Comparison of ENCODE assay signal across 21 cellular contexts in genomic region chr1:47834326-47834725, GRCh38.
A peak's percentile ranks its signal among the peaks of the same experiment; 100 is the strongest.
DNase-seq lines count a peak whose midpoint lies in the region; ATAC-seq, FAIRE-seq and TF ChIP-seq lines count a peak whose summit lies in the region.
"Had no signal": no experiment of that assay in that cellular context is flagged by ENCODE, and none has a peak within 500 bp of the region (broad histone marks: within the 10 kb centered on the region; RNA-seq: fewer than 3 reads in every experiment).

No MANE protein-coding gene starts in this region.

- H3K9me3 ChIP-seq in WERI-Rb-1 (ENCODE audit: severe bottlenecking), result peaks cover 3% of the 10 kb centered on the region
- H3K9me3 ChIP-seq in mucosa of descending colon, result peaks cover 4% of the 10 kb centered on the region
- no peaks in the 10 kb centered on the region for H3K9me3 ChIP-seq in small intestine (ENCODE audit: control insufficient read depth, low read depth)

- peak; percentile 25 for ATAC-seq in mucosa of descending colon
- no peak for ATAC-seq in GM21723 (IDR thresholded peaks at IDR 0.05; ENCODE audit: unreplicated experiment)
- ATAC-seq: CD8-positive, alpha-beta T cell had no signal

- peaks cover 38% of the 10 kb centered on the region for H3K4me1 ChIP-seq in mucosa of descending colon (ENCODE audit: low read depth)
- peaks cover 2 to 8% of the 10 kb centered on the region in 2 donors for H3K4me1 ChIP-seq in small intestine (ENCODE audit: control insufficient read depth in 2 of 2, insufficient read depth in 1 of 2, low read depth in 1 of 2, low read length in 1 of 2)
- H3K4me1 ChIP-seq: Caco-2 had no signal

- no peak overlapping the region for H3K4me3 ChIP-seq in WERI-Rb-1 (ENCODE audit: low read depth, low read length)
- H3K4me3 ChIP-seq in mucosa of descending colon, result no peak overlapping the region
- H3K4me3 ChIP-seq in small intestine (ENCODE audit: low read depth in 1 of 2, low read length in 2 of 2), result no peak overlapping the region
- no peak overlapping the region for H3K4me3 ChIP-seq in foreskin fibroblast (ENCODE audit: low read depth in 1 of 2, low read length in 2 of 2)
- H3K4me3 ChIP-seq: GM23248 had no signal

- WGBS in small intestine, 3 donors, result 43 to 49% (median 48%) methylated on average over 3 of the region's 3 CpGs

- H3K27me3 ChIP-seq in WERI-Rb-1 (ENCODE audit: insufficient read depth, low read depth, severe bottlenecking) (no peaks in the 10 kb centered on the region), small intestine (ENCODE audit: control insufficient read depth in 2 of 2, insufficient read depth in 2 of 2, low read length in 2 of 2) (no peaks in the 10 kb centered on the region)

- intact Hi-C loops in mucosa of descending colon (cut with DNase I, micrococcal nuclease), result no loop called here

- H3K36me3 ChIP-seq in WERI-Rb-1, result no peaks in the 10 kb centered on the region
- H3K36me3 ChIP-seq in mucosa of descending colon (ENCODE audit: low read depth), result no peaks in the 10 kb centered on the region
- H3K36me3 ChIP-seq in small intestine (ENCODE audit: control insufficient read depth in 2 of 2, insufficient read depth in 2 of 2, low read length in 2 of 2), result no peaks in the 10 kb centered on the region

- TF ChIP-seq CTCF in WERI-Rb-1 (IDR thresholded peaks at IDR 0.05; ENCODE audit: low read depth, low read length), result no peak
- no peak for TF ChIP-seq CTCF in mucosa of descending colon (IDR thresholded peaks at IDR 0.05)
- no peak for TF ChIP-seq CTCF in foreskin fibroblast (IDR thresholded peaks at IDR 0.05; ENCODE audit: low read depth, low read length)

- no peak overlapping the region for H3K27ac ChIP-seq in WERI-Rb-1
- no peak overlapping the region for H3K27ac ChIP-seq in small intestine (ENCODE audit: low read depth in 1 of 2, low read length in 1 of 2)
- H3K27ac ChIP-seq: GM23248 had no signal

- DNase-seq in WERI-Rb-1 (peak; percentile 37), kidney tubule cell (ENCODE audit: low spot score) (peak; percentile 30), mucosa of descending colon (peak in 2 of 3 donors; percentile 25 to 51), small intestine (peak; percentile 22), NOMO-1 (lab: John Stamatoyannopoulos, UW; ENCODE audit: unreplicated experiment in 2 of 2) (no peak), foreskin fibroblast (no peak)
- DNase-seq in stimulated activated CD4-positive, alpha-beta T cell treated with anti-CD3 and anti-CD28 coated beads, Interleukin-4, amount 100 ng/mL, for 1 hour, result no peak
- DNase-seq: C1 segment of cervical spinal cord; Caco-2; CD4-positive, CD25-positive, alpha-beta regulatory T cell; CD8-positive, alpha-beta T cell; DMS153; DMS79 treated with DMSO at 0.1 percent for 48 hours; GF-D8; GM23248; H7; HCEC 1CT had no signal

- FAIRE-seq in small intestine (lab: Jason Lieb, UNC), result no peak
- FAIRE-seq: GM12891, GM18507, H1 had no signal

Comparison
In these comparisons a context has a peak if more than half of its experiments do, and no peak if none do; other contexts are left out.
1. DNase-seq: peak in WERI-Rb-1 (single experiment), kidney tubule cell (single experiment), mucosa of descending colon (2 of 3) and small intestine (single experiment); none in NOMO-1 (0 of 2), stimulated activated CD4-positive, alpha-beta T cell treated with anti-CD3 and anti-CD28 coated beads, Interleukin-4, amount 100 ng/mL, for 1 hour (single experiment) and foreskin fibroblast (0 of 2).